7 cellular contexts compared by ENCODE assay signal in the genomic region with DNA sequence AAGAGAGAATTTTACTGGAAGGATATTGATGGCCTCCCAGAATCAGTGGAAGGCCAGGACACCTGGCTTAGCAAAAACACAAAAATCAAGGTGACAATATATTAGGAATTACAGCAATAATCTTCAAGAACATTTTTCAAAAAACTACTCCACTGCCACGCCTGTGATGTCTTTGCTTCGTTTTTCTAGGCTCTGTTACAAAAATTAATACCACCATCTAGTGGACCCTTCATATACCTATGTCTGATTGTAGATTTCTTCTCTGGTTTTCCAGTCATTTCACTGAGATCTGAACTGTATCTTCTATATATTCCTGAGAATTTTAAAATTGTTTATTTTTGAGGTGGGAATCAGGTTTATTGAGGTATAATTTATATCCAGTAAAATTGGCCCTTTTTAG. TPM values are rescaled to one million over a fixed set of nuclear protein-coding genes. Genes with fewer than 3 reads are reported as not detected.
A peak's percentile ranks its signal among the peaks of the same experiment; 100 is the strongest.
DNase-seq lines count a peak whose midpoint lies in the region; ATAC-seq and TF ChIP-seq lines count a peak whose summit lies in the region.

No MANE protein-coding gene starts in this region.

- H3K4me3 Mint-ChIP-seq in T-helper 17 cell = no peak overlapping the region
- peak overlapping the region in 1 of 3 experiments; percentile 42 for H3K4me3 Mint-ChIP-seq in nephron
- no peak overlapping the region for H3K4me3 Mint-ChIP-seq in endothelial cell (ENCODE audit: unreplicated experiment)

- DNase-seq in T-helper 17 cell = no peak
- DNase-seq in putamen (ENCODE audit: low spot score) = no peak
- DNase-seq in left ventricle myocardium superior = no peak
- DNase-seq in endothelial cell (ENCODE audit: low spot score) = no peak

- peak overlapping the region; percentile 51 for H3K27ac Mint-ChIP-seq in T-helper 17 cell
- peak overlapping the region; percentile 32 to 59 (median 37) for H3K27ac Mint-ChIP-seq in nephron
- no peak overlapping the region for H3K27ac Mint-ChIP-seq in endothelial cell (ENCODE audit: unreplicated experiment)

- H3K36me3 Mint-ChIP-seq in T-helper 17 cell (ENCODE audit: low read depth) (no peaks in the 10 kb centered on the region), nephron (ENCODE audit: low read depth) (peaks cover under 1% of the 10 kb centered on the region), endothelial cell (ENCODE audit: low read depth, unreplicated experiment) (no peaks in the 10 kb centered on the region)

- H3K27me3 Mint-ChIP-seq in T-helper 17 cell (no peaks in the 10 kb centered on the region), nephron (ENCODE audit: low read depth) (peaks cover 6% of the 10 kb centered on the region), endothelial cell (ENCODE audit: unreplicated experiment) (peaks cover 2% of the 10 kb centered on the region)

- ATAC-seq in GM18502 (IDR thresholded peaks at IDR 0.05; ENCODE audit: poor library complexity, unreplicated experiment) (peak; percentile 53), HG03108 (IDR thresholded peaks at IDR 0.05; ENCODE audit: unreplicated experiment) (peak; percentile 43), T-helper 17 cell (peak; percentile 28), left ventricle myocardium superior (no peak)

- intact Hi-C loops in left ventricle myocardium superior (cut with micrococcal nuclease) = no loop called here

- H3K9me3 ChIP-seq in T-helper 17 cell (ENCODE audit: control insufficient read depth, low read length, poor library complexity, severe bottlenecking) = no peaks in the 10 kb centered on the region

- TF ChIP-seq CTCF in nephron (IDR thresholded peaks at IDR 0.05; ENCODE audit: unreplicated experiment in 3 of 3) (peak in 1 of 3 experiments; percentile 30), endothelial cell (IDR thresholded peaks at IDR 0.05; ENCODE audit: unreplicated experiment) (no peak)

- H3K4me1 Mint-ChIP-seq in T-helper 17 cell = peaks cover 19% of the 10 kb centered on the region
- H3K4me1 Mint-ChIP-seq in nephron = peaks cover 6% of the 10 kb centered on the region
- peaks cover 2% of the 10 kb centered on the region for H3K4me1 Mint-ChIP-seq in endothelial cell (ENCODE audit: unreplicated experiment)

- H3K9me3 Mint-ChIP-seq in nephron (peaks cover 1% of the 10 kb centered on the region), endothelial cell (ENCODE audit: unreplicated experiment) (no peaks in the 10 kb centered on the region)

RNA-seq across cellular contexts. Expression of gene SLC33A1, which starts 5.6 kb away (rescaled TPM):
- total RNA-seq in T-helper 17 cell (10 to 100 TPM; 17.3 to 23.7 TPM), left ventricle myocardium superior (21.2 TPM), endothelial cell (ENCODE audit: unreplicated experiment) (24.2 TPM)

RNA-seq across cellular contexts. Expression of gene GMPS, which starts 10.6 kb away (rescaled TPM):
- 10 to 100 TPM; 37.8 to 48.2 TPM for total RNA-seq in T-helper 17 cell
- total RNA-seq in left ventricle myocardium superior = 32.5 TPM
- 66.5 TPM for total RNA-seq in endothelial cell (ENCODE audit: unreplicated experiment)

RNA-seq across cellular contexts. Expression of gene C3orf33, which starts 53.8 kb away (rescaled TPM):
- total RNA-seq in T-helper 17 cell (1 to 10 TPM; 2.1 to 2.4 TPM), left ventricle myocardium superior (7.3 TPM), endothelial cell (ENCODE audit: unreplicated experiment) (1.1 TPM)
